In genomic region chr12:48118491-48118890, GRCh38 we compare ENCODE assay signal across 9 cellular contexts. TPM values are rescaled to one million over a fixed set of nuclear protein-coding genes. Genes with fewer than 3 reads are reported as not detected.
A peak's percentile ranks its signal among the peaks of the same experiment; 100 is the strongest.
DNase-seq lines count a peak whose midpoint lies in the region; ATAC-seq and TF ChIP-seq lines count a peak whose summit lies in the region.
"Had no signal": no experiment of that assay in that cellular context is flagged by ENCODE, and none has a peak within 500 bp of the region (broad histone marks: within the 10 kb centered on the region; RNA-seq: fewer than 3 reads in every experiment).

No MANE protein-coding gene starts in this region.

- no peak for ATAC-seq in activated CD4-positive, alpha-beta T cell treated with anti-CD3 and anti-CD28 coated beads for 36 hours
- ATAC-seq in HG02763 (IDR thresholded peaks at IDR 0.05; ENCODE audit: unreplicated experiment): no peak
- ATAC-seq in HG03280 (IDR thresholded peaks at IDR 0.05; ENCODE audit: unreplicated experiment): no peak
- no peak for ATAC-seq in GM21367 (IDR thresholded peaks at IDR 0.05; ENCODE audit: unreplicated experiment)

- H3K27me3 ChIP-seq in SU-DHL-6 (ENCODE audit: low read length) (no peaks in the 10 kb centered on the region), hepatocyte (no peaks in the 10 kb centered on the region), stomach (no peaks in the 10 kb centered on the region)
- H3K27me3 ChIP-seq: adrenal gland had no signal

- POLR2A ChIA-PET in activated CD4-positive, alpha-beta T cell treated with anti-CD3 and anti-CD28 coated beads for 36 hours (lab: Charles Lee): interaction anchor here (0.9 kb wide), 1 partner anchor 64 kb away, joined by 3 read pairs; no protein-coding TSS in a partner anchor

- no peak for TF ChIP-seq CTCF in SU-DHL-6 (IDR thresholded peaks at IDR 0.05; ENCODE audit: insufficient read depth, low read length, poor library complexity, severe bottlenecking)
- TF ChIP-seq CTCF in hepatocyte (IDR thresholded peaks at IDR 0.05; ENCODE audit: poor library complexity): no peak
- TF ChIP-seq CTCF in stomach (IDR thresholded peaks at IDR 0.05): no peak

- H3K4me1 ChIP-seq in hepatocyte (ENCODE audit: insufficient read depth) (peaks cover 3% of the 10 kb centered on the region), stomach (peaks cover 4 to 31% (median 16%) of the 10 kb centered on the region in 4 donors)

- H3K27ac ChIP-seq in SU-DHL-6 (ENCODE audit: low read depth, low read length): no peak overlapping the region
- H3K27ac ChIP-seq in hepatocyte: peak overlapping the region; percentile 61
- H3K27ac ChIP-seq in stomach: peak overlapping the region in 1 of 5 donors; percentile 82

- H3K36me3 ChIP-seq in SU-DHL-6 (ENCODE audit: low read length) (no peaks in the 10 kb centered on the region; the same call in 1 of the 2 replicates), hepatocyte (replicated peaks; ENCODE audit: insufficient read depth, low read depth) (no peaks in the 10 kb centered on the region), stomach (peaks cover 2 to 10% (median 9%) of the 10 kb centered on the region in 4 donors)

- CTCF ChIA-PET in activated CD4-positive, alpha-beta T cell treated with anti-CD3 and anti-CD28 coated beads for 36 hours (lab: Charles Lee): interaction anchor here (1.0 kb wide), 1 partner anchor 10 kb away, joined by 4 read pairs; no protein-coding TSS in a partner anchor

- no peaks in the 10 kb centered on the region for H3K9me3 ChIP-seq in SU-DHL-6 (ENCODE audit: insufficient read depth, low read length)
- H3K9me3 ChIP-seq in hepatocyte (ENCODE audit: low read depth): no peaks in the 10 kb centered on the region
- no peaks in the 10 kb centered on the region for H3K9me3 ChIP-seq in stomach
- H3K9me3 ChIP-seq: adrenal gland had no signal

- H3K4me2 ChIP-seq in SU-DHL-6 (ENCODE audit: low read depth, low read length, poor library complexity, severe bottlenecking): peak overlapping the region; percentile 92
- peak overlapping the region; percentile 78 for H3K4me2 ChIP-seq in hepatocyte

- DNase-seq in activated CD4-positive, alpha-beta T cell treated with anti-CD3 and anti-CD28 coated beads for 36 hours: no peak
- DNase-seq in activated CD4-positive, alpha-beta T cell treated with anti-CD3 and anti-CD28 coated beads for 4 hours: no peak
- DNase-seq in hepatocyte (ENCODE audit: low spot score) (no peak), stomach (no peak)

- H3K36me3 Mint-ChIP-seq in activated CD4-positive, alpha-beta T cell treated with anti-CD3 and anti-CD28 coated beads for 36 hours (ENCODE audit: low read depth): peaks cover 7% of the 10 kb centered on the region

- peaks cover 7% of the 10 kb centered on the region for H3K27me3 Mint-ChIP-seq in activated CD4-positive, alpha-beta T cell treated with anti-CD3 and anti-CD28 coated beads for 36 hours

- H4K20me1 ChIP-seq in SU-DHL-6 (ENCODE audit: low read depth, low read length) (no peaks in the 10 kb centered on the region), hepatocyte (ENCODE audit: insufficient read depth, poor library complexity, severe bottlenecking) (no peaks in the 10 kb centered on the region)

- WGBS in hepatocyte (ENCODE audit: low lambda C conversion rate, missing lambda C conversion rate): 42% methylated on average over 3 of the region's 3 CpGs
- 15 to 30% (median 24%) methylated on average over 3 of the region's 3 CpGs for WGBS in stomach, 5 donors

- H3K9ac ChIP-seq in SU-DHL-6 (ENCODE audit: low read length): peak overlapping the region; percentile 71

- no peak for TF ChIP-seq POLR2A in stomach (IDR thresholded peaks at IDR 0.05)

- H3K79me2 ChIP-seq in SU-DHL-6 (ENCODE audit: insufficient read depth, low read length) (peaks cover 21% of the 10 kb centered on the region), hepatocyte (peaks cover 28% of the 10 kb centered on the region)

- no peaks in the 10 kb centered on the region for H3K9me2 ChIP-seq in SU-DHL-6 (replicated peaks; ENCODE audit: insufficient read depth, low read length)
- H3K9me2 ChIP-seq in hepatocyte (replicated peaks; ENCODE audit: insufficient read depth): no peaks in the 10 kb centered on the region

- no peaks in the 10 kb centered on the region for H3K9me3 Mint-ChIP-seq in activated CD4-positive, alpha-beta T cell treated with anti-CD3 and anti-CD28 coated beads for 36 hours (ENCODE audit: low read depth)

- no peak for TF ChIP-seq EP300 in stomach (IDR thresholded peaks at IDR 0.05)

- intact Hi-C loops in activated CD4-positive, alpha-beta T cell treated with anti-CD3 and anti-CD28 coated beads for 36 hours (cut with DNase I, micrococcal nuclease): no loop called here
- intact Hi-C loops in stomach (cut with DNase I; ENCODE audit: low total_unique reads): no loop called here

- peaks cover 16% of the 10 kb centered on the region for H3K4me1 Mint-ChIP-seq in activated CD4-positive, alpha-beta T cell treated with anti-CD3 and anti-CD28 coated beads for 36 hours

- peaks cover 5% of the 10 kb centered on the region for H3F3A ChIP-seq in SU-DHL-6 (ENCODE audit: insufficient read depth)

- peak overlapping the region; percentile 93 for H3K4me3 Mint-ChIP-seq in activated CD4-positive, alpha-beta T cell treated with anti-CD3 and anti-CD28 coated beads for 36 hours

- H2AFZ ChIP-seq in SU-DHL-6 (ENCODE audit: low read depth, low read length, severe bottlenecking) (peak overlapping the region; percentile 91), hepatocyte (peak overlapping the region; percentile 43)

- peak overlapping the region; percentile 85 for H3K4me3 ChIP-seq in SU-DHL-6 (ENCODE audit: insufficient read depth, low read length, poor library complexity, severe bottlenecking)
- peak overlapping the region; percentile 19 for H3K4me3 ChIP-seq in hepatocyte
- H3K4me3 ChIP-seq in stomach: peak overlapping the region; percentile 65 to 88 (median 70)

- H3K27ac Mint-ChIP-seq in activated CD4-positive, alpha-beta T cell treated with anti-CD3 and anti-CD28 coated beads for 36 hours: no peak overlapping the region

RNA-seq across cellular contexts. Expression of gene PFKM, which starts 0.7 kb away (rescaled TPM):
- total RNA-seq in activated CD4-positive, alpha-beta T cell treated with anti-CD3 and anti-CD28 coated beads for 36 hours: 10 to 100 TPM; 53.2 to 79.6 TPM
- total RNA-seq in hepatocyte (45.6 and 49.1 TPM in 2 replicates), stomach (10 to 100 TPM in 4 of 5 donors, 1 to 10 TPM in 1; 9.3 to 57.1 (median 17.1) TPM)
- polyA plus RNA-seq in hepatocyte (51.9 and 57.0 TPM in 2 replicates), stomach (10 to 100 TPM; 15.4 to 24.9 (median 18.4) TPM)

RNA-seq across cellular contexts. Expression of gene SENP1, which starts 12.6 kb away (rescaled TPM):
- total RNA-seq in activated CD4-positive, alpha-beta T cell treated with anti-CD3 and anti-CD28 coated beads for 36 hours: 10 to 100 TPM; 44.4 to 61.8 TPM
- total RNA-seq in hepatocyte (14.4 and 16.9 TPM in 2 replicates), stomach (10 to 100 TPM in 4 of 5 donors, 1 to 10 TPM in 1; 8.4 to 27.5 (median 14.2) TPM)
- polyA plus RNA-seq in hepatocyte (3.9 and 5.0 TPM in 2 replicates), stomach (1 to 10 TPM; 2.9 to 4.1 (median 3.7) TPM)

RNA-seq across cellular contexts. Expression of gene ASB8, which starts 38.8 kb away (rescaled TPM):
- 10 to 100 TPM; 28.8 to 33.0 TPM for total RNA-seq in activated CD4-positive, alpha-beta T cell treated with anti-CD3 and anti-CD28 coated beads for 36 hours
- 22.4 and 27.2 TPM in 2 replicates for total RNA-seq in hepatocyte
- polyA plus RNA-seq in hepatocyte: 24.8 and 29.0 TPM in 2 replicates
- total RNA-seq in stomach: 10 to 100 TPM in 3 of 5 donors, 1 to 10 TPM in 2; 4.3 to 47.2 (median 19.2) TPM
- 10 to 100 TPM; 12.1 to 29.8 (median 15.8) TPM for polyA plus RNA-seq in stomach

Comparison
In these comparisons a context has a peak if more than half of its experiments do, and no peak if none do; other contexts are left out.
1. H3K4me3 ChIP-seq: peak in every context shown above with its lines; median percentile 85 in SU-DHL-6; 70 in stomach; 19 in hepatocyte.